Comparison of ENCODE assay signal across 39 cellular contexts in genomic region chr22:30614268-30614667, GRCh38. TPM values are rescaled to one million over a fixed set of nuclear protein-coding genes. Genes with fewer than 3 reads are reported as not detected.
"Had no signal": no experiment of that assay in that cellular context is flagged by ENCODE, and none has a peak within 500 bp of the region (broad histone marks: within the 10 kb centered on the region; RNA-seq: fewer than 3 reads in every experiment).

No MANE protein-coding gene starts in this region.

- H3K36me3 Mint-ChIP-seq: activated CD4-positive, alpha-beta memory T cell treated with anti-CD3 and anti-CD28 coated beads for 36 hours; activated naive CD4-positive, alpha-beta T cell treated with anti-CD3 and anti-CD28 coated beads, Interleukin-2, amount 50 U/mL, for 72 hours; activated naive CD8-positive, alpha-beta T cell treated with anti-CD3 and anti-CD28 coated beads for 36 hours had no signal

- H3K27ac ChIP-seq: adrenal gland, body of pancreas, brain microvascular endothelial cell, breast epithelium, WERI-Rb-1 had no signal

- H3K4me1 ChIP-seq: body of pancreas, breast epithelium had no signal

- ATAC-seq: activated CD4-positive, alpha-beta T cell treated with anti-CD3 and anti-CD28 coated beads for 36 hours; activated CD4-positive, CD25-positive, alpha-beta regulatory T cell treated with anti-CD3 and anti-CD28 coated beads, Interleukin-2, amount 50 U/mL, for 24 hours; activated CD8-positive, alpha-beta T cell treated with anti-CD3 and anti-CD28 coated beads for 36 hours; activated naive CD4-positive, alpha-beta T cell treated with anti-CD3 and anti-CD28 coated beads, Interleukin-2, amount 50 U/mL, for 72 hours; activated T-cell treated with anti-CD3 and anti-CD28 coated beads, Interleukin-2, amount 50 U/mL, for 4 hours; activated T-cell treated with anti-CD3 and anti-CD28 coated beads, Interleukin-2, amount 50 U/mL, for 72 hours; activated T-helper 17 cell treated with anti-CD3 and anti-CD28 coated beads, Interleukin-2, amount 50 U/mL, for 72 hours; body of pancreas; WTC11 had no signal

- H3K9me3 ChIP-seq: adrenal gland, body of pancreas, breast epithelium had no signal

- H3K27me3 ChIP-seq: adrenal gland, body of pancreas, brain microvascular endothelial cell, breast epithelium had no signal

- H3K9me3 Mint-ChIP-seq: activated CD4-positive, alpha-beta memory T cell treated with anti-CD3 and anti-CD28 coated beads for 36 hours; activated CD8-positive, alpha-beta T cell treated with anti-CD3 and anti-CD28 coated beads for 36 hours; activated naive CD4-positive, alpha-beta T cell treated with anti-CD3 and anti-CD28 coated beads for 36 hours; activated naive CD4-positive, alpha-beta T cell treated with anti-CD3 and anti-CD28 coated beads, Interleukin-2, amount 50 U/mL, for 72 hours; activated naive CD8-positive, alpha-beta T cell treated with anti-CD3 and anti-CD28 coated beads for 36 hours; activated T-cell treated with anti-CD3 and anti-CD28 coated beads, Interleukin-2, amount 50 U/mL, for 4 hours; activated T-cell treated with anti-CD3 and anti-CD28 coated beads, Interleukin-2, amount 50 U/mL, for 72 hours; activated T-helper 1 cell treated with anti-CD3 and anti-CD28 coated beads, Interleukin-12 subunit alpha, Interleukin-12 subunit beta, Interleukin-2, Interleukin-4 antibody, amounts not matched to agents 30 ng/mL and 10 ng/mL and 1 ng/mL, durations not matched to agents 14 hours and 24 hours and 36 hours; activated T-helper 17 cell treated with anti-CD3 and anti-CD28 coated beads, Interleukin-2, amount 50 U/mL, for 72 hours; T-helper 1 cell treated with Interleukin-12 subunit alpha and Interleukin-12 subunit beta and Interleukin-4 antibody, amounts not matched to agents 30 μg/mL and 1 μg/mL, for 36 hours; T-helper 2 cell treated with Interferon-gamma antibody and Interleukin-4, amounts not matched to agents 5 μg/mL and 100 μg/mL, for 36 hours; WTC11 had no signal

- H3K36me3 ChIP-seq: brain microvascular endothelial cell, breast epithelium had no signal

- H3K27ac Mint-ChIP-seq: activated CD4-positive, alpha-beta memory T cell treated with anti-CD3 and anti-CD28 coated beads for 36 hours; activated CD4-positive, alpha-beta T cell treated with anti-CD3 and anti-CD28 coated beads for 36 hours; activated CD8-positive, alpha-beta T cell treated with anti-CD3 and anti-CD28 coated beads for 36 hours; activated naive CD4-positive, alpha-beta T cell treated with anti-CD3 and anti-CD28 coated beads for 36 hours; activated naive CD8-positive, alpha-beta T cell treated with anti-CD3 and anti-CD28 coated beads for 36 hours; activated T-cell treated with anti-CD3 and anti-CD28 coated beads, Interleukin-2, amount 50 U/mL, for 72 hours; activated T-helper 1 cell treated with anti-CD3 and anti-CD28 coated beads, Interleukin-12 subunit alpha, Interleukin-12 subunit beta, Interleukin-2, Interleukin-4 antibody, amounts not matched to agents 30 ng/mL and 10 ng/mL and 1 ng/mL, durations not matched to agents 14 hours and 24 hours and 36 hours; activated T-helper 17 cell treated with anti-CD3 and anti-CD28 coated beads, Interleukin-2, amount 50 U/mL, for 72 hours; T-helper 1 cell treated with Interleukin-12 subunit alpha and Interleukin-12 subunit beta and Interleukin-4 antibody, amounts not matched to agents 30 μg/mL and 1 μg/mL, for 36 hours; T-helper 2 cell treated with Interferon-gamma antibody and Interleukin-4, amounts not matched to agents 5 μg/mL and 100 μg/mL, for 36 hours; WTC11 had no signal

- H3K4me3 Mint-ChIP-seq: activated CD4-positive, alpha-beta memory T cell treated with anti-CD3 and anti-CD28 coated beads for 36 hours; activated CD4-positive, alpha-beta T cell treated with anti-CD3 and anti-CD28 coated beads for 36 hours; activated CD8-positive, alpha-beta T cell treated with anti-CD3 and anti-CD28 coated beads for 36 hours; activated naive CD4-positive, alpha-beta T cell treated with anti-CD3 and anti-CD28 coated beads for 36 hours; activated naive CD8-positive, alpha-beta T cell treated with anti-CD3 and anti-CD28 coated beads for 36 hours; activated T-cell treated with anti-CD3 and anti-CD28 coated beads, Interleukin-2, amount 50 U/mL, for 4 hours; activated T-cell treated with anti-CD3 and anti-CD28 coated beads, Interleukin-2, amount 50 U/mL, for 72 hours; activated T-helper 1 cell treated with anti-CD3 and anti-CD28 coated beads, Interleukin-12 subunit alpha, Interleukin-12 subunit beta, Interleukin-2, Interleukin-4 antibody, amounts not matched to agents 30 ng/mL and 10 ng/mL and 1 ng/mL, durations not matched to agents 14 hours and 24 hours and 36 hours; activated T-helper 17 cell treated with anti-CD3 and anti-CD28 coated beads, Interleukin-2, amount 50 U/mL, for 72 hours; T-helper 1 cell treated with Interleukin-12 subunit alpha and Interleukin-12 subunit beta and Interleukin-4 antibody, amounts not matched to agents 30 μg/mL and 1 μg/mL, for 36 hours; T-helper 2 cell treated with Interferon-gamma antibody and Interleukin-4, amounts not matched to agents 5 μg/mL and 100 μg/mL, for 36 hours; WTC11 had no signal

- DNase-seq: activated CD4-positive, alpha-beta memory T cell treated with anti-CD3 and anti-CD28 coated beads for 36 hours; activated CD4-positive, alpha-beta T cell treated with anti-CD3 and anti-CD28 coated beads for 1 hour; activated CD4-positive, alpha-beta T cell treated with anti-CD3 and anti-CD28 coated beads for 36 hours; activated CD4-positive, alpha-beta T cell treated with anti-CD3 and anti-CD28 coated beads for 48 hours; activated CD4-positive, alpha-beta T cell treated with anti-CD3 and anti-CD28 coated beads, Interleukin-2, amount 50 U/mL, for 1 hour; activated CD4-positive, alpha-beta T cell treated with anti-CD3 and anti-CD28 coated beads, Interleukin-2, amount 50 U/mL, for 4 hours; activated CD4-positive, CD25-positive, alpha-beta regulatory T cell; activated CD8-positive, alpha-beta memory T cell treated with anti-CD3 and anti-CD28 coated beads, Interleukin-2, amount 50 U/mL, for 4 hours; activated CD8-positive, alpha-beta T cell treated with anti-CD3 and anti-CD28 coated beads for 36 hours; activated effector memory CD4-positive, alpha-beta T cell treated with anti-CD3 and anti-CD28 coated beads, Interleukin-2, amount 50 U/mL, for 16 hours; activated gamma-delta T cell treated with Interleukin-2 at 50 U/mL for 16 hours; activated naive CD4-positive, alpha-beta T cell; activated naive CD4-positive, alpha-beta T cell treated with anti-CD3 and anti-CD28 coated beads for 36 hours; activated naive CD4-positive, alpha-beta T cell treated with anti-CD3 and anti-CD28 coated beads, Interleukin-2, amount 50 U/mL, for 16 hours; activated naive CD8-positive, alpha-beta T cell treated with anti-CD3 and anti-CD28 coated beads for 36 hours; activated T-cell treated with anti-CD3 and anti-CD28 coated beads for 4 hours; activated T-cell treated with anti-CD3 and anti-CD28 coated beads, Interleukin-2, amount 50 U/mL, for 1 hour; activated T-cell treated with anti-CD3 and anti-CD28 coated beads, Interleukin-2, amount 50 U/mL, for 4 hours; activated T-cell treated with anti-CD3 and anti-CD28 coated beads, Interleukin-2, amount 50 U/mL, for 72 hours; adrenal gland; amniotic stem cell; aorta; body of pancreas; brain microvascular endothelial cell; central memory CD4-positive, alpha-beta T cell; SW 1271; T-helper 1 cell; T-helper 2 cell; T-helper 9 cell; WERI-Rb-1 had no signal

- H3K27me3 Mint-ChIP-seq: activated CD4-positive, alpha-beta memory T cell treated with anti-CD3 and anti-CD28 coated beads for 36 hours; activated CD8-positive, alpha-beta T cell treated with anti-CD3 and anti-CD28 coated beads for 36 hours had no signal

- H3K4me3 ChIP-seq: adrenal gland, body of pancreas, breast epithelium had no signal

RNA-seq across cellular contexts. Expression of gene GAL3ST1, which starts 39.8 kb away (rescaled TPM):
- total RNA-seq: activated CD4-positive, alpha-beta memory T cell treated with anti-CD3 and anti-CD28 coated beads for 36 hours; activated CD4-positive, alpha-beta T cell treated with anti-CD3 and anti-CD28 coated beads for 36 hours; activated CD8-positive, alpha-beta memory T cell treated with anti-CD3 and anti-CD28 coated beads for 36 hours; activated CD8-positive, alpha-beta T cell treated with anti-CD3 and anti-CD28 coated beads for 36 hours; activated naive CD8-positive, alpha-beta T cell treated with anti-CD3 and anti-CD28 coated beads for 36 hours; activated T-helper 1 cell treated with anti-CD3 and anti-CD28 coated beads, Interleukin-12 subunit alpha, Interleukin-12 subunit beta, Interleukin-2, Interleukin-4 antibody, amounts not matched to agents 30 ng/mL and 10 ng/mL and 1 ng/mL, durations not matched to agents 14 hours and 24 hours and 36 hours had no signal
